In the genomic region with DNA sequence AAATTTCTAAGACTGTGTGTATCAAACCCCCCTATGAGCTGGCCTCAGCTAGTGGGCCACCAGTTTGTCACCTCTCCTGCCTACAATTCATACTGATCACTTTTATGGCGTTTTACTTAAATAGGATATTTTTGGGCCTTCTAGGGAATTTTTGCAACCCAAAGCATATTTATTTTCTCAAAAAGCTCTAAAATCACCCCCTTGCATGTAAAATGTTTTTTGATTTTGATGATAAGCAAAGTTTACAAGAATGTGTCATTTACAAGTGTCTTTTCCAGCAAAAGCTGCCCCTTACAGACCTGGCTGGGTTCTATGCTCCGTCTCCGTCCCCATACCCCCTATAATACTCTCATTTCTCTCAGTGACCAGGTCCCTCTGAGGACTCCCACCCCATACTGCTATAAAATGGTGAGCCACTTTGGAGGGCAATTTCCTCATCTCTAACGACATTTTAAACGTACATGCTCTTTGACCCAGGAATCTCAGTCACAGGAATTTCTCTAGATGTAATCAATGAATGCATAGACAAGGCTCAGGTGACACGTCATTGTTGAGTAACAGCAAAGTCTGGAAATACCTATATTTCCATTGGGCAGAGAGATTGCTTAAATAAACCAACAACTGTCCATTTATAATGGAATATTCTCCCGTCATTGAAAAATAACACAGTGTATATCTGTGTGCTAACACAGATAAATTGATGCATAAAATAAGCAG, we compare ENCODE assay signal across 26 cellular contexts. TPM values are rescaled to one million over a fixed set of nuclear protein-coding genes. Genes with fewer than 3 reads are reported as not detected.
DNase-seq lines count a peak whose midpoint lies in the region; ATAC-seq and TF ChIP-seq lines count a peak whose summit lies in the region.
"Had no signal": no experiment of that assay in that cellular context is flagged by ENCODE, and none has a peak within 500 bp of the region (broad histone marks: within the 10 kb centered on the region; RNA-seq: fewer than 3 reads in every experiment).

No MANE protein-coding gene starts in this region.

- H3K36me3 ChIP-seq in H7 (replicated peaks; ENCODE audit: control insufficient read depth, insufficient read depth, low read length), result no peaks in the 10 kb centered on the region
- H3K36me3 ChIP-seq: BE2C, Peyer's patch had no signal

- peak; percentile 9 for DNase-seq in CD14-positive monocyte (ENCODE audit: low spot score)
- DNase-seq in epithelial cell of esophagus (ENCODE audit: low read depth), result peak; percentile 80
- no peak for DNase-seq in substantia nigra (lab: John Stamatoyannopoulos, UW)
- no peak for DNase-seq in H7
- no peak for DNase-seq in GM03348 (ENCODE audit: low spot score)
- DNase-seq: 8988T, ACHN, BE2C, Calu3, DND-41, H9, HFFc6, IMR-90, NCI-H1048, NCI-H1694, NCI-H2081, NCI-H2171, NCI-H226, NCI-H510A, NCI-H69, Peyer's patch, SIG-M5 had no signal

- intact Hi-C loops in CD14-positive monocyte (cut with micrococcal nuclease), result loop anchor here (5.0 kb wide), 2 partner anchors 37 to 42 kb away; no protein-coding TSS in a partner anchor

- TF ChIP-seq CTCF in CD14-positive monocyte (IDR thresholded peaks at IDR 0.05) (no peak), VCaP (conservative IDR thresholded peaks at IDR 0.05) (no peak), epithelial cell of esophagus (IDR thresholded peaks at IDR 0.05; ENCODE audit: insufficient read depth, low read depth, low read length, missing control alignments) (no peak)

- no peak overlapping the region for H3K27ac Mint-ChIP-seq in CD14-positive monocyte
- H3K27ac Mint-ChIP-seq: H9, HFFc6 had no signal

- H3K27me3 Mint-ChIP-seq in CD14-positive monocyte (ENCODE audit: low read depth in 3 of 3), result peaks cover 5 to 16% (median 7%) of the 10 kb centered on the region in 3 donors

- no peak overlapping the region for H3K4me3 Mint-ChIP-seq in CD14-positive monocyte
- H3K4me3 Mint-ChIP-seq: H9, HFFc6 had no signal

- H3K9me3 Mint-ChIP-seq in CD14-positive monocyte, result no peaks in the 10 kb centered on the region
- H3K9me3 Mint-ChIP-seq: H9, HFFc6 had no signal

- no peaks in the 10 kb centered on the region for H3K36me3 Mint-ChIP-seq in CD14-positive monocyte

- H3K4me3 ChIP-seq in epithelial cell of esophagus (ENCODE audit: low read length), result no peak overlapping the region
- no peak overlapping the region for H3K4me3 ChIP-seq in H7 (ENCODE audit: insufficient read depth, low read depth, low read length)
- H3K4me3 ChIP-seq: Peyer's patch, SK-N-MC had no signal

- no peak for ATAC-seq in HG02678 (IDR thresholded peaks at IDR 0.05; ENCODE audit: unreplicated experiment)

- H3K4me1 Mint-ChIP-seq in CD14-positive monocyte, result peaks cover 3% of the 10 kb centered on the region

- no peaks in the 10 kb centered on the region for H3K27me3 ChIP-seq in H7 (ENCODE audit: control insufficient read depth, insufficient read depth, low read length)
- H3K27me3 ChIP-seq: BE2C, Peyer's patch had no signal

- H3K27ac ChIP-seq in VCaP (peak overlapping the region; percentile 13; the same call in 1 of the 2 replicates), substantia nigra (ENCODE audit: low read depth, low read length, poor library complexity, severe bottlenecking) (peak overlapping the region; percentile 98)
- H3K27ac ChIP-seq: KMS-11, Peyer's patch, SK-N-MC had no signal

RNA-seq across cellular contexts. Expression of a gene that starts 13.9 kb away (rescaled TPM):
- not detected for polyA plus RNA-seq in CD14-positive monocyte
- total RNA-seq in H7 (2014; rRNA removed; shearing (Covaris generic)), result not detected in 2 replicates
- total RNA-seq: Calu3, H9, HFFc6, IMR-90, Peyer's patch had no signal
- polyA plus RNA-seq: IMR-90 had no signal

RNA-seq across cellular contexts. Expression of a gene that starts 51.0 kb away (rescaled TPM):
- polyA plus RNA-seq in CD14-positive monocyte, result not detected
- 3.9 and 9.1 TPM in 2 replicates for total RNA-seq in H7 (2014; rRNA removed; shearing (Covaris generic))
- total RNA-seq: Calu3 had no signal

Comparison
In these comparisons a context has a peak if more than half of its experiments do, and no peak if none do; other contexts are left out.
1. DNase-seq: peak in CD14-positive monocyte (single experiment) and epithelial cell of esophagus (single experiment); none in substantia nigra (0 of 49), H7 (single experiment) and GM03348 (single experiment).